In the genomic region with DNA sequence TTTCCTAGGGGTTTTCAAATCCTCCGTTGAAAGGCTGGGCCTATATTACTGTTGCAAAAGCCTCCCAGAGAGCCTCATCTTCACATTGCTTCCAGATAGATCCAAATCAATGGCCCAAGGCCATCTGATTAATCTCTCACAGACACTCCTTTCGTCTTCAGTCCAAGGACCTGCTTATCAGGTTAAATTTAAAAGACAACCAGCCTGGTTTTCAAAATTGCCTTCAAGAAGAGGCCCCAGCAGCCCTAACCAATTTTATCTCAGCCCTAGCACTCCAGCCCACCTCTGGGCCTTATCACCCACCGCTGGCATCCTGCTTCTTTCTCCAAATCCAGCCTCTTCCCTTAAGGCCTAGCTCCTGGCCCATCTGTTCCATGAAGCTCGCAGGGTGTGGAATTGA, we compare ENCODE assay signal across 23 cellular contexts. TPM values are rescaled to one million over a fixed set of nuclear protein-coding genes. Genes with fewer than 3 reads are reported as not detected.
DNase-seq lines count a peak whose midpoint lies in the region; ATAC-seq and TF ChIP-seq lines count a peak whose summit lies in the region.
"Had no signal": no experiment of that assay in that cellular context is flagged by ENCODE, and none has a peak within 500 bp of the region (broad histone marks: within the 10 kb centered on the region; RNA-seq: fewer than 3 reads in every experiment).

No MANE protein-coding gene starts in this region.

- H3K27ac ChIP-seq in GM23248, result no peak overlapping the region
- H3K27ac ChIP-seq: dorsolateral prefrontal cortex, parathyroid adenoma, Peyer's patch, upper lobe of right lung had no signal

- no peak overlapping the region for H2AFZ ChIP-seq in GM23248
- H2AFZ ChIP-seq: parathyroid adenoma had no signal

- no peak for TF ChIP-seq CTCF in neural crest cell (conservative IDR thresholded peaks at IDR 0.05)
- no peak for TF ChIP-seq CTCF in mesothelial cell of epicardium (IDR thresholded peaks at IDR 0.05; ENCODE audit: unreplicated experiment)

- CTCF ChIA-PET in T-cell (lab: Charles Lee), result no interaction called here

- no peaks in the 10 kb centered on the region for H4K20me1 ChIP-seq in GM23248 (ENCODE audit: insufficient read depth)

- H3K27me3 Mint-ChIP-seq in activated T-cell treated with anti-CD3 and anti-CD28 coated beads, Interleukin-2, amount 50 U/mL, for 24 hours, result no peaks in the 10 kb centered on the region
- H3K27me3 Mint-ChIP-seq in T-cell, result no peaks in the 10 kb centered on the region
- no peaks in the 10 kb centered on the region for H3K27me3 Mint-ChIP-seq in activated naive CD8-positive, alpha-beta T cell
- no peaks in the 10 kb centered on the region for H3K27me3 Mint-ChIP-seq in neural crest cell (ENCODE audit: low read depth)
- H3K27me3 Mint-ChIP-seq in mesothelial cell of epicardium (ENCODE audit: low read depth), result no peaks in the 10 kb centered on the region
- H3K27me3 Mint-ChIP-seq: B cell, IgD-negative memory B cell, naive B cell had no signal

- no peak overlapping the region for H3K9ac ChIP-seq in GM23248
- H3K9ac ChIP-seq: parathyroid adenoma had no signal

- no peak overlapping the region for H3K4me3 Mint-ChIP-seq in activated T-cell treated with anti-CD3 and anti-CD28 coated beads, Interleukin-2, amount 50 U/mL, for 24 hours
- H3K4me3 Mint-ChIP-seq in T-cell (no peak overlapping the region), neural crest cell (no peak overlapping the region), mesothelial cell of epicardium (no peak overlapping the region)
- H3K4me3 Mint-ChIP-seq in activated naive CD8-positive, alpha-beta T cell, result peak overlapping the region; percentile 27
- H3K4me3 Mint-ChIP-seq: B cell, IgD-negative memory B cell, naive B cell had no signal

- no peak for ATAC-seq in T-cell (replicated peaks in 1 of 4)
- ATAC-seq: activated CD4-positive, CD25-positive, alpha-beta regulatory T cell treated with anti-CD3 and anti-CD28 coated beads, Interleukin-2, amount 50 U/mL, for 24 hours; left lobe of liver; right cardiac atrium; upper lobe of right lung had no signal

- H3K9me3 ChIP-seq in GM23248 (ENCODE audit: low read depth), result no peaks in the 10 kb centered on the region
- H3K9me3 ChIP-seq: Peyer's patch, upper lobe of right lung had no signal

- peaks cover 15% of the 10 kb centered on the region for H3K9me3 Mint-ChIP-seq in activated T-cell treated with anti-CD3 and anti-CD28 coated beads, Interleukin-2, amount 50 U/mL, for 24 hours
- H3K9me3 Mint-ChIP-seq in T-cell (no peaks in the 10 kb centered on the region), neural crest cell (no peaks in the 10 kb centered on the region), mesothelial cell of epicardium (no peaks in the 10 kb centered on the region)
- no peaks in the 10 kb centered on the region for H3K9me3 Mint-ChIP-seq in activated naive CD8-positive, alpha-beta T cell (ENCODE audit: low read depth)
- H3K9me3 Mint-ChIP-seq: IgD-negative memory B cell had no signal

- no peaks in the 10 kb centered on the region for H3K36me3 ChIP-seq in GM23248 (ENCODE audit: low read depth)
- H3K36me3 ChIP-seq: Peyer's patch, upper lobe of right lung had no signal

- no peaks in the 10 kb centered on the region for H3K4me1 ChIP-seq in GM23248 (ENCODE audit: insufficient read depth)
- H3K4me1 ChIP-seq: parathyroid adenoma, Peyer's patch had no signal

- 71 to 75% methylated on average over 4 of the region's 4 CpGs for WGBS in GM23248 (ENCODE audit: low coverage in 1 of 2, low lambda C conversion rate in 2 of 2, missing lambda C conversion rate in 2 of 2), 2 experiments

- H3K4me1 Mint-ChIP-seq in activated T-cell treated with anti-CD3 and anti-CD28 coated beads, Interleukin-2, amount 50 U/mL, for 24 hours (ENCODE audit: low read depth), result peaks cover 78% of the 10 kb centered on the region
- H3K4me1 Mint-ChIP-seq in T-cell (peaks cover 73 to 77% (median 74%) of the 10 kb centered on the region in 3 donors), neural crest cell (no peaks in the 10 kb centered on the region), mesothelial cell of epicardium (no peaks in the 10 kb centered on the region)
- H3K4me1 Mint-ChIP-seq in activated naive CD8-positive, alpha-beta T cell (ENCODE audit: low read depth), result peaks cover 78% of the 10 kb centered on the region

- no peaks in the 10 kb centered on the region for H3K27me3 ChIP-seq in GM23248 (replicated peaks; ENCODE audit: insufficient read depth)
- H3K27me3 ChIP-seq: dorsolateral prefrontal cortex, Peyer's patch, upper lobe of right lung had no signal

- DNase-seq in activated T-cell treated with anti-CD3 and anti-CD28 coated beads, Interleukin-2, amount 50 U/mL, for 24 hours, result no peak
- DNase-seq in activated T-cell treated with anti-CD3 and anti-CD28 coated beads, Interleukin-2, amount 50 U/mL, for 48 hours, result no peak
- no peak for DNase-seq in T-cell
- no peak for DNase-seq in neural crest cell (ENCODE audit: low read depth, low spot score)
- no peak for DNase-seq in mesothelial cell of epicardium (ENCODE audit: low spot score in 2 of 2, unreplicated experiment in 2 of 2)
- no peak for DNase-seq in SKM-1 (lab: John Stamatoyannopoulos, UW; ENCODE audit: unreplicated experiment)
- no peak for DNase-seq in GM23248
- DNase-seq: activated CD8-positive, alpha-beta memory T cell treated with anti-CD3 and anti-CD28 coated beads, Interleukin-2, amount 50 U/mL, for 4 hours; Calu3; dorsolateral prefrontal cortex; mesendoderm; naive B cell; NCI-H1417 treated with DMSO at 0.1 percent for 48 hours; Peyer's patch; right cardiac atrium; T-helper 9 cell; upper lobe of right lung had no signal

- peak overlapping the region; percentile 97 for H3K27ac Mint-ChIP-seq in activated T-cell treated with anti-CD3 and anti-CD28 coated beads, Interleukin-2, amount 50 U/mL, for 24 hours
- peak overlapping the region; percentile 65 to 66 for H3K27ac Mint-ChIP-seq in T-cell
- H3K27ac Mint-ChIP-seq in activated naive CD8-positive, alpha-beta T cell, result peak overlapping the region; percentile 99
- peak overlapping the region; percentile 78 for H3K27ac Mint-ChIP-seq in neural crest cell (ENCODE audit: unreplicated experiment)
- H3K27ac Mint-ChIP-seq in mesothelial cell of epicardium, result no peak overlapping the region
- H3K27ac Mint-ChIP-seq: B cell, IgD-negative memory B cell had no signal

- POLR2A ChIA-PET in T-cell (lab: Charles Lee), result no interaction called here

- no peak overlapping the region for H3K4me2 ChIP-seq in GM23248 (ENCODE audit: unreplicated experiment)

- no peaks in the 10 kb centered on the region for H3F3A ChIP-seq in GM23248 (ENCODE audit: insufficient read depth)

- no peak overlapping the region for H3K4me3 ChIP-seq in GM23248
- H3K4me3 ChIP-seq: dorsolateral prefrontal cortex, Peyer's patch, upper lobe of right lung had no signal

- H3K36me3 Mint-ChIP-seq in activated T-cell treated with anti-CD3 and anti-CD28 coated beads, Interleukin-2, amount 50 U/mL, for 24 hours (ENCODE audit: low read depth), result peaks cover 48% of the 10 kb centered on the region
- H3K36me3 Mint-ChIP-seq in T-cell (peaks cover 25% of the 10 kb centered on the region), neural crest cell (ENCODE audit: low read depth) (no peaks in the 10 kb centered on the region), mesothelial cell of epicardium (no peaks in the 10 kb centered on the region)
- peaks cover 11% of the 10 kb centered on the region for H3K36me3 Mint-ChIP-seq in activated naive CD8-positive, alpha-beta T cell

- no peaks in the 10 kb centered on the region for H3K9me2 ChIP-seq in GM23248 (ENCODE audit: insufficient read depth)

- in situ Hi-C loops in GM23248 (cut with MboI), result no loop called here

- no peaks in the 10 kb centered on the region for H3K79me2 ChIP-seq in GM23248 (ENCODE audit: insufficient read depth)
- H3K79me2 ChIP-seq: parathyroid adenoma had no signal

RNA-seq across cellular contexts. Expression of a gene that starts 15.5 kb away (rescaled TPM):
- total RNA-seq in T-cell (100 to 1,000 TPM; 265 to 532 (median 284) TPM), neural crest cell (21.7 and 24.4 TPM in 2 replicates), mesothelial cell of epicardium (37.2 to 42.0 TPM (median 39.5 TPM) in 3 replicates)
- total RNA-seq in GM23248 (2014; rRNA removed; shearing (Covaris generic)), result 47.8 and 48.1 TPM in 2 replicates
- 70.7 and 73.6 TPM in 2 replicates for polyA plus RNA-seq in GM23248 (2016; fragmentation: Nextera tagmentation; extraction: Ambion mirVana)

RNA-seq across cellular contexts. Expression of a gene that starts 35.8 kb away (rescaled TPM):
- total RNA-seq in T-cell (10 to 100 TPM in 3 of 5 donors, 1 to 10 TPM in 2; 3.5 to 20.5 (median 15.0) TPM), neural crest cell (50.8 and 55.5 TPM in 2 replicates), mesothelial cell of epicardium (32.7 to 36.5 TPM (median 32.8 TPM) in 3 replicates)
- total RNA-seq in GM23248 (2014; rRNA removed; shearing (Covaris generic)), result 11.0 and 12.3 TPM in 2 replicates
- polyA plus RNA-seq in GM23248 (2016; fragmentation: Nextera tagmentation; extraction: Ambion mirVana), result 28.0 and 30.2 TPM in 2 replicates

RNA-seq across cellular contexts. Expression of a gene that starts 36.2 kb away (rescaled TPM):
- total RNA-seq in T-cell, result 10 to 100 TPM in 3 of 5 donors, 1 to 10 TPM in 2; 5.4 to 12.1 (median 11.1) TPM
- 34.8 and 37.5 TPM in 2 replicates for total RNA-seq in neural crest cell
- 24.1 to 25.1 TPM (median 25.1 TPM) in 3 replicates for total RNA-seq in mesothelial cell of epicardium
- total RNA-seq in GM23248 (2014; rRNA removed; shearing (Covaris generic)), result 21.0 and 30.6 TPM in 2 replicates
- polyA plus RNA-seq in GM23248 (2016; fragmentation: Nextera tagmentation; extraction: Ambion mirVana), result 24.2 and 25.5 TPM in 2 replicates
